Comparison of ENCODE assay signal across 1 cellular context in genomic region chr3:93979850-93980677, GRCh38.
A peak's percentile ranks its signal among the peaks of the same experiment; 100 is the strongest.
TF ChIP-seq lines count a peak whose summit lies in the region.

Gene ARL13B, plus strand, starts transcription at chr3:93980155. Its CDS starts 269 bp downstream, at chr3:93980424.

TF ChIP-seq in K562, 482 proteins besides CTCF, POLR2A, EP300 and RAD21 (continued from another document):
- TF ChIP-seq ZNF609 (CRISPR knock-in tag; IDR thresholded peaks at IDR 0.05; ENCODE audit: borderline replicate concordance) (no peak), SMC3 (conservative IDR thresholded peaks at IDR 0.05; ENCODE audit: insufficient read depth, low read depth, low read length) (no peak), ZNF280B (CRISPR knock-in tag; IDR thresholded peaks at IDR 0.05) (no peak), CXXC5 (CRISPR knock-in tag; IDR thresholded peaks at IDR 0.05) (peak; percentile 84), ZBTB40 (IDR thresholded peaks at IDR 0.05) (no peak), ZBTB40 (CRISPR knock-in tag; IDR thresholded peaks at IDR 0.05) (no peak), ZNF395 (CRISPR knock-in tag; IDR thresholded peaks at IDR 0.05) (no peak), ZNF76 (CRISPR knock-in tag; IDR thresholded peaks at IDR 0.05; ENCODE audit: borderline replicate concordance) (no peak), BRCA1 (IDR thresholded peaks at IDR 0.05) (no peak), BRCA1 (CRISPR knock-in tag; IDR thresholded peaks at IDR 0.05) (no peak), DPF2 (IDR thresholded peaks at IDR 0.05) (no peak), SRSF1 (IDR thresholded peaks at IDR 0.05; ENCODE audit: low read depth, low read length) (no peak), HIVEP1 (CRISPR knock-in tag; IDR thresholded peaks at IDR 0.05) (no peak), CEBPG (CRISPR knock-in tag; IDR thresholded peaks at IDR 0.05) (no peak), CEBPG (tag; conservative IDR thresholded peaks at IDR 0.05 in 1 of 2, IDR thresholded peaks at IDR 0.05 in 1 of 2) (no peak), HLTF (IDR thresholded peaks at IDR 0.05) (no peak), LEF1 (IDR thresholded peaks at IDR 0.05) (no peak), ZNF766 (CRISPR knock-in tag; conservative IDR thresholded peaks at IDR 0.05) (no peak), TFAP4 (CRISPR knock-in tag; IDR thresholded peaks at IDR 0.05; ENCODE audit: borderline replicate concordance) (peak; percentile 71), RBM15 (IDR thresholded peaks at IDR 0.05; ENCODE audit: insufficient read depth, low read length) (no peak), NKRF (IDR thresholded peaks at IDR 0.05; ENCODE audit: borderline replicate concordance) (peak; percentile 47; the same call in 1 of the 2 replicates), POLR2AphosphoS5 (IDR thresholded peaks at IDR 0.05; ENCODE audit: control insufficient read depth, insufficient read depth, low read depth, low read length) (peak; percentile 56)
